Comparison of ENCODE assay signal across 23 cellular contexts in genomic region chr4:24143741-24144140, GRCh38.
DNase-seq lines count a peak whose midpoint lies in the region; ATAC-seq and TF ChIP-seq lines count a peak whose summit lies in the region.
"Had no signal": no experiment of that assay in that cellular context is flagged by ENCODE, and none has a peak within 500 bp of the region (broad histone marks: within the 10 kb centered on the region; RNA-seq: fewer than 3 reads in every experiment).

No MANE protein-coding gene starts in this region.

- no peak for ATAC-seq in GM18858 (IDR thresholded peaks at IDR 0.05; ENCODE audit: unreplicated experiment)
- no peak for ATAC-seq in HG03342 (IDR thresholded peaks at IDR 0.05; ENCODE audit: unreplicated experiment)
- ATAC-seq: GM23338, HepG2, Panc1 had no signal

- no peaks in the 10 kb centered on the region for H3K9me2 ChIP-seq in OCI-LY7 (ENCODE audit: insufficient read depth, low read length)

- TF ChIP-seq CTCF in thyroid gland (IDR thresholded peaks at IDR 0.05), result peak in 4 of 6 experiments; percentile 27 to 69 (median 44)
- TF ChIP-seq CTCF in OCI-LY7 (conservative IDR thresholded peaks at IDR 0.05; ENCODE audit: low read length), result no peak

- 23 to 28% methylated on average over 3 of the region's 3 CpGs for WGBS in thyroid gland, 2 donors

- H4K20me1 ChIP-seq in OCI-LY7 (ENCODE audit: insufficient read depth, low read length), result no peaks in the 10 kb centered on the region
- H4K20me1 ChIP-seq: BLaER1 had no signal

- peak in 1 of 2 donors; percentile 11 for TF ChIP-seq POLR2A in thyroid gland (IDR thresholded peaks at IDR 0.05)

- DNase-seq in NAMALWA (ENCODE audit: low spot score), result peak; percentile 1
- DNase-seq in globus pallidus (ENCODE audit: low spot score), result peak; percentile 30
- DNase-seq in middle frontal gyrus (ENCODE audit: extremely low spot score, low spot score), result peak; percentile 43
- DNase-seq in thyroid gland, result peak; percentile 72 to 78
- no peak for DNase-seq in activated T-cell treated with anti-CD3 and anti-CD28 coated beads, Interleukin-2, amount 50 U/mL, for 1 hour
- no peak for DNase-seq in OCI-LY7 (ENCODE audit: low spot score)
- DNase-seq: CD4-positive, CD25-positive, alpha-beta regulatory T cell; DMS153; HCEC 1CT; Karpas-422; NCI-H1105; NCI-H1436 treated with DMSO at 0.1 percent for 48 hours; NCI-H1930; NCI-H2107; NCI-H526 treated with DMSO at 0.1 percent for 48 hours; SHP77 had no signal

- no peaks in the 10 kb centered on the region for H3K79me2 ChIP-seq in OCI-LY7 (ENCODE audit: insufficient read depth, low read depth, low read length)

- POLR2A ChIA-PET in OCI-LY7 (lab: Charles Lee), result interaction anchor here (0.5 to 1.1 kb wide), 4 partner anchors 9 to 40 kb away, joined by 3 to 4 read pairs (median 3); no protein-coding TSS in a partner anchor

- H3K36me3 ChIP-seq in thyroid gland (no peaks in the 10 kb centered on the region), OCI-LY7 (ENCODE audit: insufficient read depth, low read length) (no peaks in the 10 kb centered on the region)
- H3K36me3 ChIP-seq: BLaER1 had no signal

- peak overlapping the region; percentile 4 to 62 (median 26) for H3K27ac ChIP-seq in thyroid gland
- H3K27ac ChIP-seq in OCI-LY7 (ENCODE audit: low read depth, low read length, poor library complexity, severe bottlenecking), result no peak overlapping the region
- H3K27ac ChIP-seq: BLaER1, RWPE1 had no signal

- H3K9me3 ChIP-seq in thyroid gland (no peaks in the 10 kb centered on the region), OCI-LY7 (ENCODE audit: low read length) (no peaks in the 10 kb centered on the region)
- H3K9me3 ChIP-seq: BLaER1 had no signal

- H2AFZ ChIP-seq in OCI-LY7 (ENCODE audit: low read length), result no peak overlapping the region
- H2AFZ ChIP-seq: GM23338 had no signal

- H3K27me3 ChIP-seq in thyroid gland, result no peaks in the 10 kb centered on the region
- H3K27me3 ChIP-seq: BLaER1 had no signal

- CTCF ChIA-PET in OCI-LY7 (lab: Charles Lee; ENCODE audit: unreplicated experiment), result no interaction called here

- H3K4me3 ChIP-seq in thyroid gland (replicated peaks in 1 of 3), result no peak overlapping the region
- no peak overlapping the region for H3K4me3 ChIP-seq in OCI-LY7 (ENCODE audit: low read depth, low read length, poor library complexity, severe bottlenecking)
- H3K4me3 ChIP-seq: BLaER1, GM23338 had no signal

- H3K4me2 ChIP-seq in OCI-LY7 (ENCODE audit: low read length), result no peak overlapping the region
- H3K4me2 ChIP-seq: BLaER1, GM23338 had no signal

- no TSS peak for BruUV-seq in OCI-LY7 (replicated peaks; lab: Mats Ljungman, UMichigan)

- intact Hi-C loops in thyroid gland (cut with DNase I), result no loop called here
- intact Hi-C loops in OCI-LY7 (cut with micrococcal nuclease; ENCODE audit: unreplicated experiment), result no loop called here

- peaks cover 25 to 36% of the 10 kb centered on the region in 2 donors for H3K4me1 ChIP-seq in thyroid gland
- H3K4me1 ChIP-seq in OCI-LY7 (ENCODE audit: insufficient read depth, low read length, poor library complexity, severe bottlenecking), result no peaks in the 10 kb centered on the region
- H3K4me1 ChIP-seq: BLaER1 had no signal

Comparison
In these comparisons a context has a peak if more than half of its experiments do, and no peak if none do; other contexts are left out.
1. DNase-seq: peak in NAMALWA (single experiment), globus pallidus (single experiment), middle frontal gyrus (single experiment) and thyroid gland (2 of 2); none in activated T-cell treated with anti-CD3 and anti-CD28 coated beads, Interleukin-2, amount 50 U/mL, for 1 hour (single experiment) and OCI-LY7 (single experiment).